ENCODE assay signal across 10 cellular contexts in the genomic region with DNA sequence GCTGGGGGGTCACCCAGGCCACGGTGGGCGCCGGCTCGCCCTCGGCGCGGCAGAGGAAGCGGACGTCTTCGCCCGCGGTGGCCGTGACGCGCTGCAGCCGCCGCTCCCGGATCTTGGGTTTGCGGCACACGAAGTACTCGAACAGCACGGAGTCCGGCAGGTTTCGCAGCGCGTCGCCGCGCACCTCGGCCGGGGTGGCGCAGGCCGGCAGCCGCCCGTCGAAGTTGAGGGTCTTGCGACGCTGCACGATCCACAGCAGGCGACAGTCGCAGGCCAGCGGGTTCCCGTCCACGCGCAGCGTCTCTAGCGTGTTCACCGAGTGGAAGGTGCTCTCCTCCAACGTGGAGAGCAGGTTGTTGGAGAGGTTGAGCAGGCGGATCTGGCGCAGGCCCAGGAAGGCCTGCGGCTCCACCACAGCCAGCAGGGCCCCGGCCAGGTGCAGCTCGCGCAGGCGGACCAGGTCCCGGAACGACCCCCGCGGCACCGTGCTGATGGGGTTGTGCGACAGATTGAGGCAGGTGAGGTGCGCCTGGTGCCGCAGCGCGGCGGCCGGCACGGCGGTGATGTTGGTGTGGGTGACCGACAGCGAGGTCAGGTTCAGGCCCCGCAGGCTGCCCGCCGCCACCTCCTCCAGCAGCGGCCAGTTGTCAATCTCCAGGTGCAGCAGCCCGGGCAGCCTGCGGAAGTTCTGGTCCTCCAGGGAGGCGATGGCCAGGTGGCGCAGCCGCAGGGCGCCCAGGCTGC. TPM values are rescaled to one million over a fixed set of nuclear protein-coding genes. Genes with fewer than 3 reads are reported as not detected.
DNase-seq lines count a peak whose midpoint lies in the region; ATAC-seq and TF ChIP-seq lines count a peak whose summit lies in the region.
"Had no signal": no experiment of that assay in that cellular context is flagged by ENCODE, and none has a peak within 500 bp of the region (broad histone marks: within the 10 kb centered on the region; RNA-seq: fewer than 3 reads in every experiment).

No MANE protein-coding gene starts in this region.

- H3K9me3 Mint-ChIP-seq in activated B cell treated with CpG ODN at 0.5 μM for 24 hours: no peaks in the 10 kb centered on the region

- H3K27ac ChIP-seq in cardiac muscle cell (no peak overlapping the region), left lung (peak overlapping the region; percentile 26 to 96), upper lobe of right lung (peak overlapping the region; percentile 75)
- H3K27ac ChIP-seq: epithelial cell of prostate had no signal

- H3K4me1 ChIP-seq in cardiac muscle cell (ENCODE audit: low read depth) (peaks cover 4% of the 10 kb centered on the region), left lung (peaks cover 17 to 89% of the 10 kb centered on the region in 2 donors), upper lobe of right lung (peaks cover 15% of the 10 kb centered on the region)

- peak overlapping the region; percentile 80 for H3K4me3 Mint-ChIP-seq in activated B cell treated with CpG ODN at 0.5 μM for 24 hours

- intact Hi-C loops in cardiac septum (cut with DNase I) (no loop called here), activated B cell treated with CpG ODN at 0.5 μM for 24 hours (cut with micrococcal nuclease) (no loop called here), left lung (cut with DNase I) (no loop called here), upper lobe of right lung (cut with DNase I) (no loop called here)

- H3K4me3 ChIP-seq in cardiac muscle cell (peak overlapping the region; percentile 14), left lung (peak overlapping the region; percentile 27 to 69), upper lobe of right lung (peak overlapping the region; percentile 50)

- H3K27me3 Mint-ChIP-seq in activated B cell treated with CpG ODN at 0.5 μM for 24 hours: no peaks in the 10 kb centered on the region

- ATAC-seq in activated B cell treated with CpG ODN at 0.5 μM for 24 hours (ENCODE audit: low read depth) (peak; percentile 5), left lung (peak; percentile 5), upper lobe of right lung (peak; percentile 4), HG03045 (IDR thresholded peaks at IDR 0.05; ENCODE audit: unreplicated experiment) (no peak)
- ATAC-seq: Panc1 had no signal

- CTCF ChIA-PET in activated B cell treated with CpG ODN at 0.5 μM for 24 hours (lab: Charles Lee): interaction anchor here (0.9 to 1.1 kb wide), 2 partner anchors 18 to 25 kb away, joined by 3 read pairs; no protein-coding TSS in a partner anchor

- H3K27me3 ChIP-seq in cardiac muscle cell: peaks cover 93% of the 10 kb centered on the region
- H3K27me3 ChIP-seq in left lung: peaks cover 44 to 81% of the 10 kb centered on the region in 2 donors
- peaks cover 59% of the 10 kb centered on the region for H3K27me3 ChIP-seq in upper lobe of right lung

- peak overlapping the region; percentile 50 for H3K27ac Mint-ChIP-seq in activated B cell treated with CpG ODN at 0.5 μM for 24 hours

- peaks cover 62% of the 10 kb centered on the region for H3K4me1 Mint-ChIP-seq in activated B cell treated with CpG ODN at 0.5 μM for 24 hours

- H3K9me3 ChIP-seq in cardiac muscle cell (ENCODE audit: low read depth): no peaks in the 10 kb centered on the region
- no peaks in the 10 kb centered on the region for H3K9me3 ChIP-seq in left lung
- H3K9me3 ChIP-seq in upper lobe of right lung: no peaks in the 10 kb centered on the region

- no peaks in the 10 kb centered on the region for H3K36me3 ChIP-seq in cardiac muscle cell
- peaks cover 0 to 13% of the 10 kb centered on the region in 2 donors for H3K36me3 ChIP-seq in left lung
- H3K36me3 ChIP-seq in upper lobe of right lung: no peaks in the 10 kb centered on the region

- peaks cover 16% of the 10 kb centered on the region for H3K36me3 Mint-ChIP-seq in activated B cell treated with CpG ODN at 0.5 μM for 24 hours (ENCODE audit: low read depth)

- DNase-seq in cardiac muscle cell (ENCODE audit: low read depth in 1 of 2, low spot score in 1 of 2): no peak
- DNase-seq in cardiac septum (ENCODE audit: low spot score): no peak
- DNase-seq in activated B cell treated with CpG ODN at 0.5 μM for 24 hours: peak; percentile 53
- peak in 1 of 2 donors; percentile 85 for DNase-seq in left lung
- DNase-seq in upper lobe of right lung: no peak
- DNase-seq in NCI-H526 (lab: John Stamatoyannopoulos, UW): no peak
- no peak for DNase-seq in stimulated activated CD4-positive, alpha-beta T cell treated with anti-CD3 and anti-CD28 coated beads, Interleukin-1b, Interleukin-23, amount 100 ng/mL, for 48 hours

- TF ChIP-seq CTCF in cardiac muscle cell (IDR thresholded peaks at IDR 0.05; ENCODE audit: low read depth, low read length) (no peak), activated B cell treated with CpG ODN at 0.5 μM for 24 hours (IDR thresholded peaks at IDR 0.05) (no peak), left lung (IDR thresholded peaks at IDR 0.05) (no peak), upper lobe of right lung (IDR thresholded peaks at IDR 0.05) (no peak)

- POLR2A ChIA-PET in activated B cell treated with CpG ODN at 0.5 μM for 24 hours (lab: Charles Lee): interaction anchor here (0.5 to 2.3 kb wide), 9 partner anchors 11 to 205 kb away, joined by 3 to 18 read pairs (median 4); no protein-coding TSS in a partner anchor

RNA-seq across cellular contexts. Expression of a gene that starts 8.6 kb away (rescaled TPM):
- total RNA-seq in cardiac muscle cell: 0.48 TPM in 1 of 2 replicates, not detected in the other
- polyA plus RNA-seq in cardiac muscle cell: 0.06 and 0.51 TPM in 2 replicates
- total RNA-seq in cardiac septum: 0.19 TPM
- 0.09 TPM in 1 of 2 replicates, not detected in the other for total RNA-seq in activated B cell treated with CpG ODN at 0.5 μM for 24 hours
- 1 to 10 TPM; 1.0 to 8.5 TPM for total RNA-seq in left lung
- total RNA-seq in upper lobe of right lung: 4.5 TPM

RNA-seq across cellular contexts. Expression of a gene that starts 17.3 kb away (rescaled TPM):
- total RNA-seq in cardiac muscle cell (2.1 and 3.1 TPM in 2 replicates), cardiac septum (not detected), activated B cell treated with CpG ODN at 0.5 μM for 24 hours (0.88 and 1.4 TPM in 2 replicates), left lung (under 1 TPM in 1 of 2 donors, not detected in 1; 0.16 TPM), upper lobe of right lung (not detected)
- polyA plus RNA-seq in cardiac muscle cell: 0.23 and 1.4 TPM in 2 replicates

RNA-seq across cellular contexts. Expression of a gene that starts 34.4 kb away (rescaled TPM):
- total RNA-seq in cardiac muscle cell (1.9 and 5.4 TPM in 2 replicates), cardiac septum (0.46 TPM), activated B cell treated with CpG ODN at 0.5 μM for 24 hours (0.31 and 0.54 TPM in 2 replicates), left lung (1 to 10 TPM in 1 of 2 donors, under 1 TPM in 1; 0.65 to 1.1 TPM), upper lobe of right lung (1.1 TPM)
- polyA plus RNA-seq in cardiac muscle cell: 0.79 and 4.2 TPM in 2 replicates

RNA-seq across cellular contexts. Expression of a gene that starts 37.8 kb away (rescaled TPM):
- total RNA-seq in cardiac muscle cell (231 and 424 TPM in 2 replicates), cardiac septum (42.7 TPM), activated B cell treated with CpG ODN at 0.5 μM for 24 hours (149 and 152 TPM in 2 replicates), left lung (10 to 100 TPM; 59.3 to 70.1 TPM), upper lobe of right lung (55.9 TPM)
- 157 and 176 TPM in 2 replicates for polyA plus RNA-seq in cardiac muscle cell

RNA-seq across cellular contexts. Expression of a gene that starts 37.9 kb away (rescaled TPM):
- total RNA-seq in cardiac muscle cell (95.3 and 132 TPM in 2 replicates), cardiac septum (27.4 TPM), activated B cell treated with CpG ODN at 0.5 μM for 24 hours (112 and 142 TPM in 2 replicates), left lung (10 to 100 TPM; 47.5 to 60.7 TPM), upper lobe of right lung (50.9 TPM)
- 90.4 and 90.9 TPM in 2 replicates for polyA plus RNA-seq in cardiac muscle cell
